ENCODE assay signal across 8 cellular contexts in genomic region chr7:2109936-2110585, GRCh38.
DNase-seq lines count a peak whose midpoint lies in the region; ATAC-seq, FAIRE-seq and TF ChIP-seq lines count a peak whose summit lies in the region.

No MANE protein-coding gene starts in this region.

- H3K9me1 ChIP-seq in keratinocyte (ENCODE audit: control insufficient read depth, extremely low read depth, insufficient read depth, low read length) = peaks cover 3% of the 10 kb centered on the region

- peaks cover 3% of the 10 kb centered on the region for H3K36me3 Mint-ChIP-seq in activated naive CD4-positive, alpha-beta T cell treated with anti-CD3 and anti-CD28 coated beads, Interleukin-2, amount 10 ng/mL, durations not matched to agents 7 days and 5 days

- H3K27ac Mint-ChIP-seq in activated naive CD4-positive, alpha-beta T cell treated with anti-CD3 and anti-CD28 coated beads, Interleukin-2, amount 10 ng/mL, durations not matched to agents 7 days and 5 days = no peak overlapping the region

- H3K4me3 Mint-ChIP-seq in activated naive CD4-positive, alpha-beta T cell treated with anti-CD3 and anti-CD28 coated beads, Interleukin-2, amount 10 ng/mL, durations not matched to agents 7 days and 5 days = no peak overlapping the region

- peaks cover 6% of the 10 kb centered on the region for H4K20me1 ChIP-seq in keratinocyte (ENCODE audit: control insufficient read depth, extremely low read depth, insufficient read depth, low read length)

- H3K9me3 Mint-ChIP-seq in activated naive CD4-positive, alpha-beta T cell treated with anti-CD3 and anti-CD28 coated beads, Interleukin-2, amount 10 ng/mL, durations not matched to agents 7 days and 5 days = no peaks in the 10 kb centered on the region

- no peak for TF ChIP-seq CTCF in keratinocyte (optimal IDR thresholded peaks at IDR 0.05 in 1 of 3, IDR thresholded peaks at IDR 0.05 in 1 of 3, conservative IDR thresholded peaks at IDR 0.05 in 1 of 3; ENCODE audit: extremely low read depth in 1 of 3, insufficient read depth in 2 of 3, low read length in 3 of 3)

- ATAC-seq in GM21423 (IDR thresholded peaks at IDR 0.05; ENCODE audit: unreplicated experiment) = peak; percentile 60
- no peak for ATAC-seq in HG03520 (IDR thresholded peaks at IDR 0.05; ENCODE audit: unreplicated experiment)

- H3K9me3 ChIP-seq in keratinocyte (ENCODE audit: control insufficient read depth, low read depth, low read length) = no peaks in the 10 kb centered on the region

- no peak overlapping the region for H3K4me2 ChIP-seq in keratinocyte (ENCODE audit: control insufficient read depth, extremely low read depth, insufficient read depth, low read depth, low read length)

- no peaks in the 10 kb centered on the region for H3K27me3 Mint-ChIP-seq in activated naive CD4-positive, alpha-beta T cell treated with anti-CD3 and anti-CD28 coated beads, Interleukin-2, amount 10 ng/mL, durations not matched to agents 7 days and 5 days

- DNase-seq in NOMO-1 treated with DMSO at 0.1 percent for 48 hours (lab: John Stamatoyannopoulos, UW; ENCODE audit: unreplicated experiment) (peak; percentile 89), keratinocyte (ENCODE audit: low read depth, low spot score) (peak; percentile 86), middle frontal gyrus (ENCODE audit: extremely low spot score, low spot score) (no peak), NCI-H2029 (lab: John Stamatoyannopoulos, UW) (no peak)
- peak; percentile 36 for DNase-seq in activated naive CD4-positive, alpha-beta T cell treated with anti-CD3 and anti-CD28 coated beads, Interleukin-2, amount 10 ng/mL, durations not matched to agents 7 days and 5 days
- DNase-seq in stimulated activated CD8-positive, alpha-beta memory T cell treated with anti-CD3 and anti-CD28 coated beads, Interleukin-2, amount 100 ng/mL, for 48 hours (ENCODE audit: low read depth in 2 of 2) = peak; percentile 62

- H3K36me3 ChIP-seq in keratinocyte (ENCODE audit: control insufficient read depth in 2 of 2, extremely low read depth in 1 of 2, insufficient read depth in 2 of 2, low read length in 2 of 2) = peaks cover 0 to 3% of the 10 kb centered on the region in 2 experiments

- FAIRE-seq in keratinocyte (lab: Jason Lieb, UNC) = peak; percentile 97

- H2AFZ ChIP-seq in keratinocyte (ENCODE audit: control insufficient read depth, low read length) = no peak overlapping the region

- CTCF ChIA-PET in activated naive CD4-positive, alpha-beta T cell treated with anti-CD3 and anti-CD28 coated beads, Interleukin-2, amount 10 ng/mL, durations not matched to agents 7 days and 5 days (lab: Charles Lee) = interaction anchor here (0.8 kb wide), 1 partner anchor 99 kb away, joined by 3 read pairs; no protein-coding TSS in a partner anchor

- H3K4me1 Mint-ChIP-seq in activated naive CD4-positive, alpha-beta T cell treated with anti-CD3 and anti-CD28 coated beads, Interleukin-2, amount 10 ng/mL, durations not matched to agents 7 days and 5 days = peaks cover 29% of the 10 kb centered on the region

- peaks cover 26% of the 10 kb centered on the region for H3K4me1 ChIP-seq in keratinocyte (ENCODE audit: control insufficient read depth, extremely low read depth, insufficient read depth, low read length)

- H3K79me2 ChIP-seq in keratinocyte (ENCODE audit: control insufficient read depth, insufficient read depth, low read length) = no peaks in the 10 kb centered on the region

- no peak overlapping the region for H3K9ac ChIP-seq in keratinocyte (ENCODE audit: control insufficient read depth, extremely low read depth, insufficient read depth, low read length)

- no peak overlapping the region for H3K4me3 ChIP-seq in keratinocyte (ENCODE audit: control insufficient read depth in 2 of 3, extremely low read depth in 1 of 3, insufficient read depth in 2 of 3, low read depth in 1 of 3, low read length in 3 of 3)

- dilution Hi-C loops in keratinocyte (cut with MboI; ENCODE audit: extremely low pct_ligation_motif_present, low sequenced_read_pairs) = no loop called here

- H3K27ac ChIP-seq in keratinocyte (ENCODE audit: control insufficient read depth, insufficient read depth, low read length) = peak overlapping the region; percentile 16

- no peaks in the 10 kb centered on the region for H3K27me3 ChIP-seq in keratinocyte (ENCODE audit: control insufficient read depth, extremely low read depth, insufficient read depth, low read length)

Comparison
In these comparisons a context has a peak if more than half of its experiments do, and no peak if none do; other contexts are left out.
1. DNase-seq: peak in NOMO-1 treated with DMSO at 0.1 percent for 48 hours (single experiment), activated naive CD4-positive, alpha-beta T cell treated with anti-CD3 and anti-CD28 coated beads, Interleukin-2, amount 10 ng/mL, durations not matched to agents 7 days and 5 days (single experiment), keratinocyte (single experiment) and stimulated activated CD8-positive, alpha-beta memory T cell treated with anti-CD3 and anti-CD28 coated beads, Interleukin-2, amount 100 ng/mL, for 48 hours (2 of 2); none in middle frontal gyrus (single experiment) and NCI-H2029 (single experiment).